ENCODE assay signal across 1 cellular context in the genomic region with DNA sequence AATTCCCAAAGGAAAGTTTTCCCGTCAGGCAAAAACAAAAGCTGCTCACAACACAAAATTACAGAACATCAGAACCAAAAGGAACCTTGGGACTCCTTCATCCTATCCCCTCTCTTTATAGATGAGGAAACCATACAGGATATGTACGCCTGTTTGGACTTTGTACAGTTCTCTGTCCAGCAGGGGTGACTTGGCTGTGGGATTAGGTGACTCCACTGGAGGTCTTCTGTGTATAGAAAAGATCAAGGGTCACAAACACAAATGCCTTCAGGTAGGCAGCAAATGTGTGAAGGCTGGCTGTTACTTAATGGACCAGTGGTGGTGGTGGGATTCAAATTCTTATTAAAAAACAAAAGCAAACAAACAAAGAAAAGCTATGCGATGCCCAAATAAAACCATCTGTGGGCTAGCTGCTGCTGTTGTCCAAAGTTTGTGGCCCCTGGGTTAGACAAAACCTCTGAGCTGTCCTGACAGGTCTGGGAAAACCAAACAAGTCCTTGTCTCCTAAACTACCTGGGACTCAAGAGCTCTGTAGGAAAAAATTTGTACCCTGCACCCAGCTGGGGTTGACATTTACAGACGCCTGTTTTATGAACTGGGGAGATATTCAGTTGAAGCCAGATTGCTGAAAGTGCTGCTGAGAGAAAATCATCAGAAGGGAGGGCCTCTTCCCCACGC.
TF ChIP-seq lines count a peak whose summit lies in the region.

No MANE protein-coding gene starts in this region.

TF ChIP-seq in HepG2, 621 proteins besides CTCF, POLR2A, EP300 and RAD21 (continued from another document and continues in another):
- TF ChIP-seq, protein P1, sequence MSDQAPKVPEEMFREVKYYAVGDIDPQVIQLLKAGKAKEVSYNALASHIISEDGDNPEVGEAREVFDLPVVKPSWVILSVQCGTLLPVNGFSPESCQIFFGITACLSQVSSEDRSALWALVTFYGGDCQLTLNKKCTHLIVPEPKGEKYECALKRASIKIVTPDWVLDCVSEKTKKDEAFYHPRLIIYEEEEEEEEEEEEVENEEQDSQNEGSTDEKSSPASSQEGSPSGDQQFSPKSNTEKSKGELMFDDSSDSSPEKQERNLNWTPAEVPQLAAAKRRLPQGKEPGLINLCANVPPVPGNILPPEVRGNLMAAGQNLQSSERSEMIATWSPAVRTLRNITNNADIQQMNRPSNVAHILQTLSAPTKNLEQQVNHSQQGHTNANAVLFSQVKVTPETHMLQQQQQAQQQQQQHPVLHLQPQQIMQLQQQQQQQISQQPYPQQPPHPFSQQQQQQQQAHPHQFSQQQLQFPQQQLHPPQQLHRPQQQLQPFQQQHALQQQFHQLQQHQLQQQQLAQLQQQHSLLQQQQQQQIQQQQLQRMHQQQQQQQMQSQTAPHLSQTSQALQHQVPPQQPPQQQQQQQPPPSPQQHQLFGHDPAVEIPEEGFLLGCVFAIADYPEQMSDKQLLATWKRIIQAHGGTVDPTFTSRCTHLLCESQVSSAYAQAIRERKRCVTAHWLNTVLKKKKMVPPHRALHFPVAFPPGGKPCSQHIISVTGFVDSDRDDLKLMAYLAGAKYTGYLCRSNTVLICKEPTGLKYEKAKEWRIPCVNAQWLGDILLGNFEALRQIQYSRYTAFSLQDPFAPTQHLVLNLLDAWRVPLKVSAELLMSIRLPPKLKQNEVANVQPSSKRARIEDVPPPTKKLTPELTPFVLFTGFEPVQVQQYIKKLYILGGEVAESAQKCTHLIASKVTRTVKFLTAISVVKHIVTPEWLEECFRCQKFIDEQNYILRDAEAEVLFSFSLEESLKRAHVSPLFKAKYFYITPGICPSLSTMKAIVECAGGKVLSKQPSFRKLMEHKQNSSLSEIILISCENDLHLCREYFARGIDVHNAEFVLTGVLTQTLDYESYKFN (CRISPR knock-in tag; conservative IDR thresholded peaks at IDR 0.05) = peak; percentile 67
- TF ChIP-seq, protein P2, sequence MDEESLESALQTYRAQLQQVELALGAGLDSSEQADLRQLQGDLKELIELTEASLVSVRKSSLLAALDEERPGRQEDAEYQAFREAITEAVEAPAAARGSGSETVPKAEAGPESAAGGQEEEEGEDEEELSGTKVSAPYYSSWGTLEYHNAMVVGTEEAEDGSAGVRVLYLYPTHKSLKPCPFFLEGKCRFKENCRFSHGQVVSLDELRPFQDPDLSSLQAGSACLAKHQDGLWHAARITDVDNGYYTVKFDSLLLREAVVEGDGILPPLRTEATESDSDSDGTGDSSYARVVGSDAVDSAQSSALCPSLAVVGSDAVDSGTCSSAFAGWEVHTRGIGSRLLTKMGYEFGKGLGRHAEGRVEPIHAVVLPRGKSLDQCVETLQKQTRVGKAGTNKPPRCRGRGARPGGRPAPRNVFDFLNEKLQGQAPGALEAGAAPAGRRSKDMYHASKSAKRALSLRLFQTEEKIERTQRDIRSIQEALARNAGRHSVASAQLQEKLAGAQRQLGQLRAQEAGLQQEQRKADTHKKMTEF (CRISPR knock-in tag; IDR thresholded peaks at IDR 0.05) = peak; percentile 44; the same call in 1 of the 2 replicates
- no peak for TF ChIP-seq ZSCAN29 (CRISPR knock-in tag; conservative IDR thresholded peaks at IDR 0.05)
- peak; percentile 17; the same call in 1 of the 2 replicates for TF ChIP-seq MIER3 (CRISPR knock-in tag; IDR thresholded peaks at IDR 0.05; ENCODE audit: borderline replicate concordance)
- TF ChIP-seq, protein P3, sequence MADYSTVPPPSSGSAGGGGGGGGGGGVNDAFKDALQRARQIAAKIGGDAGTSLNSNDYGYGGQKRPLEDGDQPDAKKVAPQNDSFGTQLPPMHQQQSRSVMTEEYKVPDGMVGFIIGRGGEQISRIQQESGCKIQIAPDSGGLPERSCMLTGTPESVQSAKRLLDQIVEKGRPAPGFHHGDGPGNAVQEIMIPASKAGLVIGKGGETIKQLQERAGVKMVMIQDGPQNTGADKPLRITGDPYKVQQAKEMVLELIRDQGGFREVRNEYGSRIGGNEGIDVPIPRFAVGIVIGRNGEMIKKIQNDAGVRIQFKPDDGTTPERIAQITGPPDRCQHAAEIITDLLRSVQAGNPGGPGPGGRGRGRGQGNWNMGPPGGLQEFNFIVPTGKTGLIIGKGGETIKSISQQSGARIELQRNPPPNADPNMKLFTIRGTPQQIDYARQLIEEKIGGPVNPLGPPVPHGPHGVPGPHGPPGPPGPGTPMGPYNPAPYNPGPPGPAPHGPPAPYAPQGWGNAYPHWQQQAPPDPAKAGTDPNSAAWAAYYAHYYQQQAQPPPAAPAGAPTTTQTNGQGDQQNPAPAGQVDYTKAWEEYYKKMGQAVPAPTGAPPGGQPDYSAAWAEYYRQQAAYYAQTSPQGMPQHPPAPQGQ (CRISPR knock-in tag; IDR thresholded peaks at IDR 0.05; ENCODE audit: borderline replicate concordance) = no peak
- no peak for TF ChIP-seq ZNF572 (CRISPR knock-in tag; IDR thresholded peaks at IDR 0.05)
- TF ChIP-seq FOXA1 (IDR thresholded peaks at IDR 0.05) = no peak
- TF ChIP-seq FOXA1 (CRISPR knock-in tag; IDR thresholded peaks at IDR 0.05) = 0 out of 2 replicates have a peak, but pooled peaks have one; percentile 18
- peak; percentile 20; the same call in 1 of the 2 replicates for TF ChIP-seq SALL1 (CRISPR knock-in tag; IDR thresholded peaks at IDR 0.05)
- TF ChIP-seq, protein P4, sequence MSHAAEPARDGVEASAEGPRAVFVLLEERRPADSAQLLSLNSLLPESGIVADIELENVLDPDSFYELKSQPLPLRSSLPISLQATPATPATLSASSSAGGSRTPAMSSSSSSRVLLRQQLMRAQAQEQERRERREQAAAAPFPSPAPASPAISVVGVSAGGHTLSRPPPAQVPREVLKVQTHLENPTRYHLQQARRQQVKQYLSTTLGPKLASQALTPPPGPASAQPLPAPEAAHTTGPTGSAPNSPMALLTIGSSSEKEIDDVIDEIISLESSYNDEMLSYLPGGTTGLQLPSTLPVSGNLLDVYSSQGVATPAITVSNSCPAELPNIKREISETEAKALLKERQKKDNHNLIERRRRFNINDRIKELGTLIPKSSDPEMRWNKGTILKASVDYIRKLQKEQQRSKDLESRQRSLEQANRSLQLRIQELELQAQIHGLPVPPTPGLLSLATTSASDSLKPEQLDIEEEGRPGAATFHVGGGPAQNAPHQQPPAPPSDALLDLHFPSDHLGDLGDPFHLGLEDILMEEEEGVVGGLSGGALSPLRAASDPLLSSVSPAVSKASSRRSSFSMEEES (CRISPR knock-in tag; IDR thresholded peaks at IDR 0.05) = no peak
- no peak for TF ChIP-seq SOX13 (IDR thresholded peaks at IDR 0.05)
- 0 out of 4 replicates have a peak, but pooled peaks of 1 of the 2 experiments have one; percentile 32 for TF ChIP-seq SOX13 (CRISPR knock-in tag; conservative IDR thresholded peaks at IDR 0.05 in 1 of 2, IDR thresholded peaks at IDR 0.05 in 1 of 2)
- TF ChIP-seq, protein P5, sequence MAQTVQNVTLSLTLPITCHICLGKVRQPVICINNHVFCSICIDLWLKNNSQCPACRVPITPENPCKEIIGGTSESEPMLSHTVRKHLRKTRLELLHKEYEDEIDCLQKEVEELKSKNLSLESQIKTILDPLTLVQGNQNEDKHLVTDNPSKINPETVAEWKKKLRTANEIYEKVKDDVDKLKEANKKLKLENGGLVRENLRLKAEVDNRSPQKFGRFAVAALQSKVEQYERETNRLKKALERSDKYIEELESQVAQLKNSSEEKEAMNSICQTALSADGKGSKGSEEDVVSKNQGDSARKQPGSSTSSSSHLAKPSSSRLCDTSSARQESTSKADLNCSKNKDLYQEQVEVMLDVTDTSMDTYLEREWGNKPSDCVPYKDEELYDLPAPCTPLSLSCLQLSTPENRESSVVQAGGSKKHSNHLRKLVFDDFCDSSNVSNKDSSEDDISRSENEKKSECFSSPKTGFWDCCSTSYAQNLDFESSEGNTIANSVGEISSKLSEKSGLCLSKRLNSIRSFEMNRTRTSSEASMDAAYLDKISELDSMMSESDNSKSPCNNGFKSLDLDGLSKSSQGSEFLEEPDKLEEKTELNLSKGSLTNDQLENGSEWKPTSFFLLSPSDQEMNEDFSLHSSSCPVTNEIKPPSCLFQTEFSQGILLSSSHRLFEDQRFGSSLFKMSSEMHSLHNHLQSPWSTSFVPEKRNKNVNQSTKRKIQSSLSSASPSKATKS (CRISPR knock-in tag; IDR thresholded peaks at IDR 0.05) = 0 out of 2 replicates have a peak, but pooled peaks have one; percentile 49
- TF ChIP-seq MED1 (CRISPR knock-in tag; IDR thresholded peaks at IDR 0.05) = peak; percentile 33; the same call in 1 of the 2 replicates
- 0 out of 2 replicates have a peak, but pooled peaks have one; percentile 28 for TF ChIP-seq NPAS2 (CRISPR knock-in tag; IDR thresholded peaks at IDR 0.05; ENCODE audit: borderline replicate concordance)
- TF ChIP-seq HOXA3 (CRISPR knock-in tag; IDR thresholded peaks at IDR 0.05) = peak; percentile 52; the same call in 1 of the 2 replicates
- 0 out of 2 replicates have a peak, but pooled peaks have one; percentile 27 for TF ChIP-seq MXD4 (CRISPR knock-in tag; IDR thresholded peaks at IDR 0.05)
- TF ChIP-seq ZNF749 (CRISPR knock-in tag; IDR thresholded peaks at IDR 0.05; ENCODE audit: borderline replicate concordance) = no peak
- TF ChIP-seq, protein P6, sequence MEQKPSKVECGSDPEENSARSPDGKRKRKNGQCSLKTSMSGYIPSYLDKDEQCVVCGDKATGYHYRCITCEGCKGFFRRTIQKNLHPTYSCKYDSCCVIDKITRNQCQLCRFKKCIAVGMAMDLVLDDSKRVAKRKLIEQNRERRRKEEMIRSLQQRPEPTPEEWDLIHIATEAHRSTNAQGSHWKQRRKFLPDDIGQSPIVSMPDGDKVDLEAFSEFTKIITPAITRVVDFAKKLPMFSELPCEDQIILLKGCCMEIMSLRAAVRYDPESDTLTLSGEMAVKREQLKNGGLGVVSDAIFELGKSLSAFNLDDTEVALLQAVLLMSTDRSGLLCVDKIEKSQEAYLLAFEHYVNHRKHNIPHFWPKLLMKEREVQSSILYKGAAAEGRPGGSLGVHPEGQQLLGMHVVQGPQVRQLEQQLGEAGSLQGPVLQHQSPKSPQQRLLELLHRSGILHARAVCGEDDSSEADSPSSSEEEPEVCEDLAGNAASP (CRISPR knock-in tag; IDR thresholded peaks at IDR 0.05; ENCODE audit: borderline replicate concordance) = no peak
- peak; percentile 54; the same call in 1 of the 2 replicates for TF ChIP-seq ZNF614 (CRISPR knock-in tag; IDR thresholded peaks at IDR 0.05; ENCODE audit: borderline replicate concordance)
- TF ChIP-seq RFXANK (CRISPR knock-in tag; IDR thresholded peaks at IDR 0.05) = no peak
- TF ChIP-seq KLF16 (CRISPR knock-in tag; IDR thresholded peaks at IDR 0.05) = 0 out of 4 replicates have a peak, but pooled peaks of 1 of the 2 experiments have one; percentile 25
- peak; percentile 6; the same call in 1 of the 2 replicates for TF ChIP-seq ZNF331 (CRISPR knock-in tag; IDR thresholded peaks at IDR 0.05)
- TF ChIP-seq NFKBIZ (CRISPR knock-in tag; IDR thresholded peaks at IDR 0.05) = 0 out of 2 replicates have a peak, but pooled peaks have one; percentile 49
- TF ChIP-seq, protein P7, sequence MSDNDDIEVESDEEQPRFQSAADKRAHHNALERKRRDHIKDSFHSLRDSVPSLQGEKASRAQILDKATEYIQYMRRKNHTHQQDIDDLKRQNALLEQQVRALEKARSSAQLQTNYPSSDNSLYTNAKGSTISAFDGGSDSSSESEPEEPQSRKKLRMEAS (IDR thresholded peaks at IDR 0.05) = peak; percentile 23; the same call in 1 of the 2 replicates
- TF ChIP-seq NCOA2 (CRISPR knock-in tag; IDR thresholded peaks at IDR 0.05) = peak; percentile 23; the same call in 1 of the 2 replicates
- no peak for TF ChIP-seq ZNF143 (CRISPR knock-in tag; IDR thresholded peaks at IDR 0.05)
- peak; percentile 35 for TF ChIP-seq TEAD3 (CRISPR knock-in tag; optimal IDR thresholded peaks at IDR 0.05; ENCODE audit: borderline replicate concordance)
- peak; percentile 41; the same call in 1 of the 2 replicates for TF ChIP-seq THAP11 (CRISPR knock-in tag; IDR thresholded peaks at IDR 0.05)
- TF ChIP-seq, protein P8, sequence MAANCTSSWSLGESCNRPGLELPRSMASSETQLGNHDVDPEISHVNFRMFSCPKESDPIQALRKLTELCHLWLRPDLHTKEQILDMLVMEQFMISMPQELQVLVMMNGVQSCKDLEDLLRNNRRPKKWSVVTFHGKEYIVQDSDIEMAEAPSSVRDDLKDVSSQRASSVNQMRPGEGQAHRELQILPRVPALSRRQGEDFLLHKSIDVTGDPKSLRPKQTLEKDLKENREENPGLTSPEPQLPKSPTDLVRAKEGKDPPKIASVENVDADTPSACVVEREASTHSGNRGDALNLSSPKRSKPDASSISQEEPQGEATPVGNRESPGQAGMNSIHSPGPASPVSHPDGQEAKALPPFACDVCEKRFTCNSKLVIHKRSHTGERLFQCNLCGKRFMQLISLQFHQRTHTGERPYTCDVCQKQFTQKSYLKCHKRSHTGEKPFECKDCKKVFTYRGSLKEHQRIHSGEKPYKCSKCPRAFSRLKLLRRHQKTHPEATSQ (CRISPR knock-in tag; IDR thresholded peaks at IDR 0.05; ENCODE audit: borderline replicate concordance) = no peak
- TF ChIP-seq CREB1 (IDR thresholded peaks at IDR 0.05) = no peak
- TF ChIP-seq CREB1 (CRISPR knock-in tag; IDR thresholded peaks at IDR 0.05) = peak; percentile 37; the same call in 1 of the 2 replicates
- peak; percentile 8; the same call in 1 of the 2 replicates for TF ChIP-seq CEBPB (IDR thresholded peaks at IDR 0.05; ENCODE audit: borderline replicate concordance, low read depth, low read length)
- peak; percentile 74 for TF ChIP-seq MIER2 (CRISPR knock-in tag; IDR thresholded peaks at IDR 0.05)
- TF ChIP-seq CREM (IDR thresholded peaks at IDR 0.05) = peak; percentile 32; the same call in 1 of the 2 replicates
- TF ChIP-seq CREM (CRISPR knock-in tag; IDR thresholded peaks at IDR 0.05) = no peak
- peak; percentile 49; the same call in 1 of the 2 replicates for TF ChIP-seq NR2C2 (CRISPR knock-in tag; IDR thresholded peaks at IDR 0.05; ENCODE audit: borderline replicate concordance)
- peak; percentile 23; the same call in 1 of the 2 replicates for TF ChIP-seq KAT8 (CRISPR knock-in tag; IDR thresholded peaks at IDR 0.05)
- TF ChIP-seq ZZZ3 (CRISPR knock-in tag; IDR thresholded peaks at IDR 0.05; ENCODE audit: borderline replicate concordance) = no peak
- no peak; the same call in 1 of the 2 replicates for TF ChIP-seq KDM1A (CRISPR knock-in tag; IDR thresholded peaks at IDR 0.05)
